ENCODE assay signal across 8 cellular contexts in genomic region chr2:152098033-152098797, GRCh38. TPM values are rescaled to one million over a fixed set of nuclear protein-coding genes. Genes with fewer than 3 reads are reported as not detected.
DNase-seq lines count a peak whose midpoint lies in the region; ATAC-seq and TF ChIP-seq lines count a peak whose summit lies in the region.

No MANE protein-coding gene starts in this region.

- CTCF ChIA-PET in activated naive CD4-positive, alpha-beta T cell treated with anti-CD3 and anti-CD28 coated beads for 36 hours (lab: Charles Lee): no interaction called here
- CTCF ChIA-PET in mammary epithelial cell (lab: Charles Lee; ENCODE audit: low non-redundant PET): no interaction called here

- peak overlapping the region; percentile 80 for H2AFZ ChIP-seq in mammary epithelial cell (ENCODE audit: low read depth, low read length)

- no peaks in the 10 kb centered on the region for H3K9me3 ChIP-seq in mammary epithelial cell (replicated peaks; ENCODE audit: insufficient read depth, low read length)
- H3K9me3 ChIP-seq in stomach: no peaks in the 10 kb centered on the region

- no TSS peak for BruUV-seq in mammary epithelial cell (replicated peaks; lab: Mats Ljungman, UMichigan)

- TF ChIP-seq EP300 in stomach (IDR thresholded peaks at IDR 0.05): no peak

- TF ChIP-seq CTCF in mammary epithelial cell (conservative IDR thresholded peaks at IDR 0.05 in 1 of 2, IDR thresholded peaks at IDR 0.05 in 1 of 2; ENCODE audit: extremely low read depth in 1 of 2, insufficient read depth in 1 of 2, low read depth in 1 of 2, low read length in 2 of 2): no peak
- no peak for TF ChIP-seq CTCF in stomach (IDR thresholded peaks at IDR 0.05)

- WGBS in mammary epithelial cell (ENCODE audit: low coverage, missing lambda C conversion rate): 3% methylated on average over 20 of the region's 61 CpGs
- WGBS in stomach, 5 donors: 1 to 2% (median 1%) methylated on average over 35 to 61 of the region's 61 CpGs

- peak overlapping the region; percentile 42 to 48 (median 48) for H3K4me3 ChIP-seq in mammary epithelial cell (replicated peaks in 1 of 3; ENCODE audit: insufficient read depth in 1 of 3, low read depth in 2 of 3, low read length in 3 of 3)
- peak overlapping the region; percentile 65 to 79 (median 74) for H3K4me3 ChIP-seq in stomach

- no peak for ATAC-seq in HG03280 (IDR thresholded peaks at IDR 0.05; ENCODE audit: unreplicated experiment)

- dilution Hi-C loops in mammary epithelial cell (cut with HindIII; ENCODE audit: low sequenced_read_pairs): no loop called here

- H3K27ac Mint-ChIP-seq in activated naive CD4-positive, alpha-beta T cell treated with anti-CD3 and anti-CD28 coated beads for 36 hours: no peak overlapping the region

- peaks cover 13% of the 10 kb centered on the region for H3K4me1 Mint-ChIP-seq in activated naive CD4-positive, alpha-beta T cell treated with anti-CD3 and anti-CD28 coated beads for 36 hours (ENCODE audit: low read depth)

- H3K27me3 Mint-ChIP-seq in activated naive CD4-positive, alpha-beta T cell treated with anti-CD3 and anti-CD28 coated beads for 36 hours (ENCODE audit: low read depth): peaks cover 38% of the 10 kb centered on the region

- TF ChIP-seq POLR2A in stomach (IDR thresholded peaks at IDR 0.05): no peak

- H3K79me2 ChIP-seq in mammary epithelial cell (ENCODE audit: insufficient read depth, low read length): no peaks in the 10 kb centered on the region

- intact Hi-C loops in activated naive CD4-positive, alpha-beta T cell treated with anti-CD3 and anti-CD28 coated beads for 36 hours (cut with micrococcal nuclease): loop anchor here (2.0 to 5.0 kb wide), 2 partner anchors 77 to 619 kb away; partner anchors contain the start of genes ARL6IP6, PRPF40A and STAM2
- intact Hi-C loops in mammary epithelial cell (cut with micrococcal nuclease): no loop called here
- intact Hi-C loops in stomach (cut with DNase I; ENCODE audit: low total_unique reads): no loop called here

- no peak overlapping the region for H3K9ac ChIP-seq in mammary epithelial cell (ENCODE audit: insufficient read depth, low read length)

- peaks cover 24% of the 10 kb centered on the region for H3K4me1 ChIP-seq in mammary epithelial cell (ENCODE audit: insufficient read depth, low read length)
- H3K4me1 ChIP-seq in stomach: peaks cover 20 to 28% (median 23%) of the 10 kb centered on the region in 4 donors

- H3K36me3 Mint-ChIP-seq in activated naive CD4-positive, alpha-beta T cell treated with anti-CD3 and anti-CD28 coated beads for 36 hours (ENCODE audit: low read depth): peaks cover 2% of the 10 kb centered on the region

- H4K20me1 ChIP-seq in mammary epithelial cell (ENCODE audit: insufficient read depth, low read length): no peaks in the 10 kb centered on the region

- H3K36me3 ChIP-seq in mammary epithelial cell (ENCODE audit: insufficient read depth, low read length): no peaks in the 10 kb centered on the region
- no peaks in the 10 kb centered on the region for H3K36me3 ChIP-seq in stomach

- DNase-seq in activated naive CD4-positive, alpha-beta T cell treated with anti-CD3 and anti-CD28 coated beads for 36 hours: no peak
- DNase-seq in activated naive CD4-positive, alpha-beta T cell treated with anti-CD3 and anti-CD28 coated beads, Interleukin-2, amount 50 U/mL, for 16 hours: no peak
- DNase-seq in LoVo (ENCODE audit: low spot score): peak; percentile 32
- peak; percentile 6 for DNase-seq in mammary epithelial cell
- peak; percentile 19 for DNase-seq in kidney tubule cell (ENCODE audit: low spot score)
- peak; percentile 34 for DNase-seq in stomach
- DNase-seq in putamen (ENCODE audit: low spot score): no peak

- H3K4me2 ChIP-seq in mammary epithelial cell (ENCODE audit: insufficient read depth, low read depth, low read length): peak overlapping the region; percentile 89

- H3K27ac ChIP-seq in mammary epithelial cell (ENCODE audit: insufficient read depth, low read depth, low read length): no peak overlapping the region
- H3K27ac ChIP-seq in stomach: peak overlapping the region; percentile 28 to 58 (median 36)

- in situ Hi-C loops in mammary epithelial cell (cut with MboI; ENCODE audit: low sequenced_read_pairs in 2 of 2): no loop called here

- peak overlapping the region; percentile 78 for H3K4me3 Mint-ChIP-seq in activated naive CD4-positive, alpha-beta T cell treated with anti-CD3 and anti-CD28 coated beads for 36 hours

- H3K9me3 Mint-ChIP-seq in activated naive CD4-positive, alpha-beta T cell treated with anti-CD3 and anti-CD28 coated beads for 36 hours: no peaks in the 10 kb centered on the region

- peaks cover 35% of the 10 kb centered on the region for H3K27me3 ChIP-seq in mammary epithelial cell (ENCODE audit: insufficient read depth, low read length)
- H3K27me3 ChIP-seq in stomach: peaks cover 0 to 45% (median 21%) of the 10 kb centered on the region in 3 donors

RNA-seq across cellular contexts. Expression of gene CACNB4, which starts 0.6 kb away (rescaled TPM):
- under 1 TPM; 0.10 to 0.15 TPM for total RNA-seq in activated naive CD4-positive, alpha-beta T cell treated with anti-CD3 and anti-CD28 coated beads for 36 hours
- total RNA-seq in mammary epithelial cell (under 1 TPM in 1 of 2 donors, not detected in 1; 0.17 TPM), stomach (1 to 10 TPM in 3 of 5 donors, under 1 TPM in 2; under 0.01 to 6.4 (median 4.3) TPM)
- polyA plus RNA-seq in mammary epithelial cell (not detected), stomach (1 to 10 TPM in 1 of 3 donors, under 1 TPM in 2; 0.31 to 1.5 (median 0.44) TPM)
- not detected for polyA minus RNA-seq in mammary epithelial cell

Comparison
In these comparisons a context has a peak if more than half of its experiments do, and no peak if none do; other contexts are left out.
1. DNase-seq: peak in LoVo (single experiment), mammary epithelial cell (single experiment), kidney tubule cell (single experiment) and stomach (single experiment); none in activated naive CD4-positive, alpha-beta T cell treated with anti-CD3 and anti-CD28 coated beads for 36 hours (single experiment), activated naive CD4-positive, alpha-beta T cell treated with anti-CD3 and anti-CD28 coated beads, Interleukin-2, amount 50 U/mL, for 16 hours (single experiment) and putamen (single experiment).